Comparison of ENCODE assay signal across 1 cellular context in the genomic region with DNA sequence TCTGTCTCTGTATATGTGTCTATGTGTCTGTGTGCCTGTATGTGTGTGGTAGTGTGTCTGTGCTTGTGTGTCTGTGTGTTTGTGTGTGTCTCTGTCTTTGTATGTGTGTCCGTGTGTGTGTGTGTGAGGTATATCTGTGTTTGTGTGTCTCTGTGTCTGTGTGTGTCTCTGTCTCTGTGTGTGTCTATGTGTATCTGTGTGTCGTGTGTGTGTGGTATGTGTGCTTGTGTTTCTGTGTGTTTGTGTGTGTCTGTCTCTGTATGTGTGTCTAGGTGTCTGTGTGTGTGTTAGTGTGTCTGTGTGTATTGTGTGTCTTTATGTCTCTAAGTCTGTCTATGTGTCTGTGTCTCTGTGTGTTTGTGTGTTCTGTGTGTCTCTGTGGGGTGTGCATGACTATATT.
A peak's percentile ranks its signal among the peaks of the same experiment; 100 is the strongest.
TF ChIP-seq lines count a peak whose summit lies in the region.

No MANE protein-coding gene starts in this region.

TF ChIP-seq in GM12878, 131 proteins besides CTCF, POLR2A, EP300 and RAD21 (continued from another document):
- TF ChIP-seq BCLAF1 (IDR thresholded peaks at IDR 0.05): no peak
- TF ChIP-seq ZBTB4 (CRISPR knock-in tag; IDR thresholded peaks at IDR 0.05): no peak
- TF ChIP-seq USF1 (IDR thresholded peaks at IDR 0.05; ENCODE audit: borderline replicate concordance, extremely low read length, insufficient read depth, low read depth, low read length): no peak
- TF ChIP-seq, protein P1, sequence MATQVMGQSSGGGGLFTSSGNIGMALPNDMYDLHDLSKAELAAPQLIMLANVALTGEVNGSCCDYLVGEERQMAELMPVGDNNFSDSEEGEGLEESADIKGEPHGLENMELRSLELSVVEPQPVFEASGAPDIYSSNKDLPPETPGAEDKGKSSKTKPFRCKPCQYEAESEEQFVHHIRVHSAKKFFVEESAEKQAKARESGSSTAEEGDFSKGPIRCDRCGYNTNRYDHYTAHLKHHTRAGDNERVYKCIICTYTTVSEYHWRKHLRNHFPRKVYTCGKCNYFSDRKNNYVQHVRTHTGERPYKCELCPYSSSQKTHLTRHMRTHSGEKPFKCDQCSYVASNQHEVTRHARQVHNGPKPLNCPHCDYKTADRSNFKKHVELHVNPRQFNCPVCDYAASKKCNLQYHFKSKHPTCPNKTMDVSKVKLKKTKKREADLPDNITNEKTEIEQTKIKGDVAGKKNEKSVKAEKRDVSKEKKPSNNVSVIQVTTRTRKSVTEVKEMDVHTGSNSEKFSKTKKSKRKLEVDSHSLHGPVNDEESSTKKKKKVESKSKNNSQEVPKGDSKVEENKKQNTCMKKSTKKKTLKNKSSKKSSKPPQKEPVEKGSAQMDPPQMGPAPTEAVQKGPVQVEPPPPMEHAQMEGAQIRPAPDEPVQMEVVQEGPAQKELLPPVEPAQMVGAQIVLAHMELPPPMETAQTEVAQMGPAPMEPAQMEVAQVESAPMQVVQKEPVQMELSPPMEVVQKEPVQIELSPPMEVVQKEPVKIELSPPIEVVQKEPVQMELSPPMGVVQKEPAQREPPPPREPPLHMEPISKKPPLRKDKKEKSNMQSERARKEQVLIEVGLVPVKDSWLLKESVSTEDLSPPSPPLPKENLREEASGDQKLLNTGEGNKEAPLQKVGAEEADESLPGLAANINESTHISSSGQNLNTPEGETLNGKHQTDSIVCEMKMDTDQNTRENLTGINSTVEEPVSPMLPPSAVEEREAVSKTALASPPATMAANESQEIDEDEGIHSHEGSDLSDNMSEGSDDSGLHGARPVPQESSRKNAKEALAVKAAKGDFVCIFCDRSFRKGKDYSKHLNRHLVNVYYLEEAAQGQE (IDR thresholded peaks at IDR 0.05; ENCODE audit: low read depth, low read length): no peak
- TF ChIP-seq, protein P2, sequence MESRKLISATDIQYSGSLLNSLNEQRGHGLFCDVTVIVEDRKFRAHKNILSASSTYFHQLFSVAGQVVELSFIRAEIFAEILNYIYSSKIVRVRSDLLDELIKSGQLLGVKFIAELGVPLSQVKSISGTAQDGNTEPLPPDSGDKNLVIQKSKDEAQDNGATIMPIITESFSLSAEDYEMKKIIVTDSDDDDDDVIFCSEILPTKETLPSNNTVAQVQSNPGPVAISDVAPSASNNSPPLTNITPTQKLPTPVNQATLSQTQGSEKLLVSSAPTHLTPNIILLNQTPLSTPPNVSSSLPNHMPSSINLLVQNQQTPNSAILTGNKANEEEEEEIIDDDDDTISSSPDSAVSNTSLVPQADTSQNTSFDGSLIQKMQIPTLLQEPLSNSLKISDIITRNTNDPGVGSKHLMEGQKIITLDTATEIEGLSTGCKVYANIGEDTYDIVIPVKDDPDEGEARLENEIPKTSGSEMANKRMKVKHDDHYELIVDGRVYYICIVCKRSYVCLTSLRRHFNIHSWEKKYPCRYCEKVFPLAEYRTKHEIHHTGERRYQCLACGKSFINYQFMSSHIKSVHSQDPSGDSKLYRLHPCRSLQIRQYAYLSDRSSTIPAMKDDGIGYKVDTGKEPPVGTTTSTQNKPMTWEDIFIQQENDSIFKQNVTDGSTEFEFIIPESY (IDR thresholded peaks at IDR 0.05): peak; percentile 28; the same call in 1 of the 2 replicates
- TF ChIP-seq ETV6 (conservative IDR thresholded peaks at IDR 0.05 in 1 of 2, IDR thresholded peaks at IDR 0.05 in 1 of 2; ENCODE audit: borderline replicate concordance in 1 of 2, low read depth in 1 of 2): no peak
- peak; percentile 100 for TF ChIP-seq HDGF (IDR thresholded peaks at IDR 0.05)
TF ChIP-seq in GM12878: peak in this region for 10.
